Comparison of ENCODE assay signal across 1 cellular context in genomic region chr7:876077-876971, GRCh38.
TF ChIP-seq lines count a peak whose summit lies in the region.

A gene with protein sequence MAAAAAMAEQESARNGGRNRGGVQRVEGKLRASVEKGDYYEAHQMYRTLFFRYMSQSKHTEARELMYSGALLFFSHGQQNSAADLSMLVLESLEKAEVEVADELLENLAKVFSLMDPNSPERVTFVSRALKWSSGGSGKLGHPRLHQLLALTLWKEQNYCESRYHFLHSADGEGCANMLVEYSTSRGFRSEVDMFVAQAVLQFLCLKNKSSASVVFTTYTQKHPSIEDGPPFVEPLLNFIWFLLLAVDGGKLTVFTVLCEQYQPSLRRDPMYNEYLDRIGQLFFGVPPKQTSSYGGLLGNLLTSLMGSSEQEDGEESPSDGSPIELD (plus strand): TSS chr7:876554. CDS start chr7:876646, 92 bp downstream.

TF ChIP-seq in HepG2, 621 proteins besides CTCF, POLR2A, EP300 and RAD21 (continued from another document and continues in another):
- TF ChIP-seq E2F1 (CRISPR knock-in tag; IDR thresholded peaks at IDR 0.05), result no peak
- no peak for TF ChIP-seq PLRG1 (conservative IDR thresholded peaks at IDR 0.05)
- TF ChIP-seq, protein P1, sequence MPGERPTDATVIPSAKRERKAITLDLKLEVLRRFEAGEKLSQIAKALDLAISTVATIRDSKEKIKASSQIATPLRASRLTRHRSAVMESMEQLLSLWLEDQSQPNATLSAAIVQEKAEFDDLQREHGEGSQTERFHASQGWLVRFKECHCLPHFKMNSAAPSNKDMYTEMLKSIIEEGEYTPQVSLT (CRISPR knock-in tag; IDR thresholded peaks at IDR 0.05; ENCODE audit: borderline replicate concordance, low read depth), result no peak
- TF ChIP-seq ZNF318 (CRISPR knock-in tag; IDR thresholded peaks at IDR 0.05), result no peak
- TF ChIP-seq, protein P2, sequence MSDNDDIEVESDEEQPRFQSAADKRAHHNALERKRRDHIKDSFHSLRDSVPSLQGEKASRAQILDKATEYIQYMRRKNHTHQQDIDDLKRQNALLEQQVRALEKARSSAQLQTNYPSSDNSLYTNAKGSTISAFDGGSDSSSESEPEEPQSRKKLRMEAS (IDR thresholded peaks at IDR 0.05), result peak; percentile 99
- TF ChIP-seq NR3C1 (CRISPR knock-in tag; IDR thresholded peaks at IDR 0.05), result no peak
- TF ChIP-seq CAMTA2 (CRISPR knock-in tag; IDR thresholded peaks at IDR 0.05; ENCODE audit: borderline replicate concordance), result peak; percentile 69; the same call in 1 of the 2 replicates
- no peak; the same call in 1 of the 2 replicates for TF ChIP-seq TP53 (CRISPR knock-in tag; conservative IDR thresholded peaks at IDR 0.05)
- peak; percentile 75 for TF ChIP-seq ZGPAT (CRISPR knock-in tag; IDR thresholded peaks at IDR 0.05)
- no peak for TF ChIP-seq SP140L (CRISPR knock-in tag; IDR thresholded peaks at IDR 0.05; ENCODE audit: borderline replicate concordance)
- no peak for TF ChIP-seq NFATC3 (CRISPR knock-in tag; IDR thresholded peaks at IDR 0.05)
- TF ChIP-seq ZSCAN25 (CRISPR knock-in tag; IDR thresholded peaks at IDR 0.05), result peak; percentile 80
- no peak for TF ChIP-seq BRD4 (CRISPR knock-in tag; IDR thresholded peaks at IDR 0.05)
- peak; percentile 66; the same call in 1 of the 2 replicates for TF ChIP-seq ZFX (CRISPR knock-in tag; IDR thresholded peaks at IDR 0.05; ENCODE audit: low read depth)
- TF ChIP-seq CHCHD3 (CRISPR knock-in tag; IDR thresholded peaks at IDR 0.05), result peak; percentile 56; the same call in 1 of the 2 replicates
- TF ChIP-seq KLF13 (CRISPR knock-in tag; IDR thresholded peaks at IDR 0.05), result no peak
- TF ChIP-seq HNRNPLL (IDR thresholded peaks at IDR 0.05; ENCODE audit: low read depth, low read length, poor library complexity, severe bottlenecking), result no peak
- TF ChIP-seq TBP (CRISPR knock-in tag; IDR thresholded peaks at IDR 0.05), result no peak
- peak; percentile 82 for TF ChIP-seq ZBTB14 (CRISPR knock-in tag; IDR thresholded peaks at IDR 0.05)
- TF ChIP-seq EHMT2 (IDR thresholded peaks at IDR 0.05; ENCODE audit: borderline replicate concordance, low read depth, low read length), result no peak
- TF ChIP-seq ZNF264 (CRISPR knock-in tag; IDR thresholded peaks at IDR 0.05), result no peak
- TF ChIP-seq TAF1 (CRISPR knock-in tag; IDR thresholded peaks at IDR 0.05), result no peak; the same call in 1 of the 2 replicates
- no peak for TF ChIP-seq ZNF17 (CRISPR knock-in tag; IDR thresholded peaks at IDR 0.05)
- no peak for TF ChIP-seq ZNF496 (CRISPR knock-in tag; IDR thresholded peaks at IDR 0.05; ENCODE audit: insufficient replicate concordance)
- TF ChIP-seq BRF2 (CRISPR knock-in tag; IDR thresholded peaks at IDR 0.05), result 0 out of 2 replicates have a peak, but pooled peaks have one; percentile 69
- no peak for TF ChIP-seq ZNF30 (CRISPR knock-in tag; IDR thresholded peaks at IDR 0.05)
- TF ChIP-seq ZFP82 (CRISPR knock-in tag; IDR thresholded peaks at IDR 0.05; ENCODE audit: borderline replicate concordance), result 0 out of 2 replicates have a peak, but pooled peaks have one; percentile 34
- no peak for TF ChIP-seq CC2D1A (CRISPR knock-in tag; IDR thresholded peaks at IDR 0.05)
- no peak for TF ChIP-seq ZNF569 (CRISPR knock-in tag; IDR thresholded peaks at IDR 0.05; ENCODE audit: borderline replicate concordance)
- TF ChIP-seq KAT8 (CRISPR knock-in tag; IDR thresholded peaks at IDR 0.05), result 0 out of 2 replicates have a peak, but pooled peaks have one; percentile 19
- no peak for TF ChIP-seq HMG20B (CRISPR knock-in tag; conservative IDR thresholded peaks at IDR 0.05)
- TF ChIP-seq IKZF1 (IDR thresholded peaks at IDR 0.05), result no peak
- TF ChIP-seq SMAD3 (CRISPR knock-in tag; IDR thresholded peaks at IDR 0.05), result no peak
- TF ChIP-seq, protein P3, sequence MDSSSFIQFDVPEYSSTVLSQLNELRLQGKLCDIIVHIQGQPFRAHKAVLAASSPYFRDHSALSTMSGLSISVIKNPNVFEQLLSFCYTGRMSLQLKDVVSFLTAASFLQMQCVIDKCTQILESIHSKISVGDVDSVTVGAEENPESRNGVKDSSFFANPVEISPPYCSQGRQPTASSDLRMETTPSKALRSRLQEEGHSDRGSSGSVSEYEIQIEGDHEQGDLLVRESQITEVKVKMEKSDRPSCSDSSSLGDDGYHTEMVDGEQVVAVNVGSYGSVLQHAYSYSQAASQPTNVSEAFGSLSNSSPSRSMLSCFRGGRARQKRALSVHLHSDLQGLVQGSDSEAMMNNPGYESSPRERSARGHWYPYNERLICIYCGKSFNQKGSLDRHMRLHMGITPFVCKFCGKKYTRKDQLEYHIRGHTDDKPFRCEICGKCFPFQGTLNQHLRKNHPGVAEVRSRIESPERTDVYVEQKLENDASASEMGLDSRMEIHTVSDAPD (CRISPR knock-in tag; IDR thresholded peaks at IDR 0.05), result peak; percentile 70; the same call in 1 of the 2 replicates
- TF ChIP-seq EEA1 (CRISPR knock-in tag; IDR thresholded peaks at IDR 0.05; ENCODE audit: borderline replicate concordance), result no peak
- TF ChIP-seq, protein P4, sequence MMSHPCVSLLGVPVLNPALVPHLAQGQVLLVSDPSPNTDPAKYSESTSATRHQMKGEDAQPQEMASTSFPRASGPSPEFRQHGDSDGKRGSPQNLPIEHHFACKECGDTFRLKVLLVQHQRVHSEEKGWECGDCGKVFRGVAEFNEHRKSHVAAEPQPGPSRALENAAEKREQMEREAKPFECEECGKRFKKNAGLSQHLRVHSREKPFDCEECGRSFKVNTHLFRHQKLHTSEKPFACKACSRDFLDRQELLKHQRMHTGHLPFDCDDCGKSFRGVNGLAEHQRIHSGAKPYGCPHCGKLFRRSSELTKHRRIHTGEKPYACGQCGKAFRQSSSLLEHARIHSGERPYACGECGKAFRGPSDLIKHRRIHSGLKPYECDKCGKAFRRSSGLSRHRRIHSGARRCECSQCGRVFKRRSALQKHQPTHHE (CRISPR knock-in tag; IDR thresholded peaks at IDR 0.05; ENCODE audit: borderline replicate concordance), result peak; percentile 50; the same call in 1 of the 2 replicates
- TF ChIP-seq ZNF614 (CRISPR knock-in tag; IDR thresholded peaks at IDR 0.05; ENCODE audit: borderline replicate concordance), result 0 out of 2 replicates have a peak, but pooled peaks have one; percentile 37
- TF ChIP-seq ELF3 (CRISPR knock-in tag; IDR thresholded peaks at IDR 0.05), result no peak; the same call in 1 of the 2 replicates
- TF ChIP-seq CHD2 (IDR thresholded peaks at IDR 0.05; ENCODE audit: low read depth, low read length), result no peak
- no peak; the same call in 1 of the 2 replicates for TF ChIP-seq FUBP1 (CRISPR knock-in tag; IDR thresholded peaks at IDR 0.05; ENCODE audit: borderline replicate concordance)
- TF ChIP-seq FOXM1 (CRISPR knock-in tag; IDR thresholded peaks at IDR 0.05), result no peak
- TF ChIP-seq RXRA (CRISPR knock-in tag; IDR thresholded peaks at IDR 0.05), result peak; percentile 52; the same call in 1 of the 2 replicates
- TF ChIP-seq NFYC (CRISPR knock-in tag; IDR thresholded peaks at IDR 0.05), result peak; percentile 61
- TF ChIP-seq ZNF121 (CRISPR knock-in tag; IDR thresholded peaks at IDR 0.05), result no peak
- peak; percentile 99 for TF ChIP-seq BHLHE40 (IDR thresholded peaks at IDR 0.05; ENCODE audit: low read length)
